33 cellular contexts compared by ENCODE assay signal in genomic region chr9:71863652-71864051, GRCh38. TPM values are rescaled to one million over a fixed set of nuclear protein-coding genes. Genes with fewer than 3 reads are reported as not detected.
DNase-seq lines count a peak whose midpoint lies in the region; ATAC-seq, FAIRE-seq and TF ChIP-seq lines count a peak whose summit lies in the region.
"Had no signal": no experiment of that assay in that cellular context is flagged by ENCODE, and none has a peak within 500 bp of the region (broad histone marks: within the 10 kb centered on the region; RNA-seq: fewer than 3 reads in every experiment).

No MANE protein-coding gene starts in this region.

- no peak overlapping the region for H3K4me3 Mint-ChIP-seq in progenitor cell of endocrine pancreas (ENCODE audit: low read depth)
- H3K4me3 Mint-ChIP-seq: activated CD4-positive, alpha-beta memory T cell treated with anti-CD3 and anti-CD28 coated beads, Interleukin-2, amount 10 ng/mL, durations not matched to agents 7 days and 5 days; CD4-positive, alpha-beta memory T cell; endodermal cell; neural crest cell; stimulated activated naive CD8-positive, alpha-beta T cell treated with anti-CD3 and anti-CD28 coated beads, Interleukin-15, amount 100 ng/mL, for 72 hours had no signal

- peak overlapping the region; percentile 37 for H3K27ac Mint-ChIP-seq in progenitor cell of endocrine pancreas
- H3K27ac Mint-ChIP-seq: activated CD4-positive, alpha-beta memory T cell treated with anti-CD3 and anti-CD28 coated beads, Interleukin-2, amount 10 ng/mL, durations not matched to agents 7 days and 5 days; CD4-positive, alpha-beta memory T cell; endodermal cell; stimulated activated naive CD8-positive, alpha-beta T cell treated with anti-CD3 and anti-CD28 coated beads, Interleukin-15, amount 100 ng/mL, for 72 hours had no signal

- peak; percentile 13 for FAIRE-seq in GM12891 (lab: Jason Lieb, UNC)
- FAIRE-seq: bronchial epithelial cell, GM12878, pancreas had no signal

- DNase-seq in GM12891 (ENCODE audit: insufficient read length, low spot score): no peak
- DNase-seq in amniotic epithelial cell (ENCODE audit: low read depth): peak; percentile 68
- peak; percentile 9 for DNase-seq in fibroblast of peridontal ligament (ENCODE audit: extremely low read depth)
- no peak for DNase-seq in progenitor cell of endocrine pancreas (ENCODE audit: low spot score, unreplicated experiment)
- DNase-seq in dorsolateral prefrontal cortex: no peak
- DNase-seq in BE2C: no peak
- no peak for DNase-seq in left colon
- DNase-seq in stimulated activated CD4-positive, alpha-beta T cell treated with anti-CD3 and anti-CD28 coated beads, Interleukin-12 subunit alpha, Interleukin-12 subunit beta, amount 100 ng/mL, for 4 hours: no peak
- DNase-seq: activated CD4-positive, alpha-beta memory T cell treated with anti-CD3 and anti-CD28 coated beads, Interleukin-2, amount 10 ng/mL, durations not matched to agents 7 days and 5 days; activated CD8-positive, alpha-beta memory T cell treated with anti-CD3 and anti-CD28 coated beads, Interleukin-2, amount 50 U/mL, for 4 hours; activated naive CD4-positive, alpha-beta T cell treated with Interleukin-2 at 50 U/mL for 16 hours; CD4-positive, alpha-beta memory T cell; endodermal cell; HCEC 1CT; hippocampal formation; Kasumi-1; left cardiac atrium; mesendoderm; NCI-H1436; NCI-H2081 treated with DMSO at 0.1 percent for 48 hours; NCI-H446; NCI-H748 treated with DMSO at 0.1 percent for 48 hours; pancreas; SHP77 treated with DMSO at 0.1 percent for 48 hours; stimulated activated CD4-positive, alpha-beta T cell treated with anti-CD3 and anti-CD28 coated beads, Interleukin-2, amount 100 ng/mL, for 48 hours; stimulated activated naive CD8-positive, alpha-beta T cell treated with anti-CD3 and anti-CD28 coated beads, Interleukin-15, amount 100 ng/mL, for 72 hours; T-helper 2 cell had no signal

- no peaks in the 10 kb centered on the region for H3K27me3 ChIP-seq in dorsolateral prefrontal cortex
- no peaks in the 10 kb centered on the region for H3K27me3 ChIP-seq in BE2C
- H3K27me3 ChIP-seq: pancreas had no signal

- no peaks in the 10 kb centered on the region; the same call in none of the 2 replicates for H3K36me3 ChIP-seq in BE2C
- H3K36me3 ChIP-seq: thoracic aorta had no signal

- H3K4me1 Mint-ChIP-seq in progenitor cell of endocrine pancreas (ENCODE audit: low read depth): peaks cover 7% of the 10 kb centered on the region
- H3K4me1 Mint-ChIP-seq: CD4-positive, alpha-beta memory T cell had no signal

- no peaks in the 10 kb centered on the region for H3K9me3 ChIP-seq in BE2C
- H3K9me3 ChIP-seq: pancreas had no signal

- H3K4me3 ChIP-seq in dorsolateral prefrontal cortex: no peak overlapping the region
- H3K4me3 ChIP-seq in BE2C (ENCODE audit: low read depth, low read length): no peak overlapping the region
- H3K4me3 ChIP-seq: coronary artery, GM12878, pancreas, thoracic aorta had no signal

- intact Hi-C loops in dorsolateral prefrontal cortex (cut with DNase I): no loop called here
- intact Hi-C loops in left colon (cut with DNase I, micrococcal nuclease): no loop called here

- peak overlapping the region in 18 of 59 donors; percentile 0 to 57 (median 25) for H3K27ac ChIP-seq in dorsolateral prefrontal cortex
- H3K27ac ChIP-seq: coronary artery, pancreas, thoracic aorta had no signal

- no peak for TF ChIP-seq POLR2A in GM12891 (IDR thresholded peaks at IDR 0.05; ENCODE audit: low read depth, low read length)

- TF ChIP-seq CTCF in progenitor cell of endocrine pancreas (IDR thresholded peaks at IDR 0.05; ENCODE audit: unreplicated experiment) (no peak), dorsolateral prefrontal cortex (IDR thresholded peaks at IDR 0.05 in 54 of 56, conservative IDR thresholded peaks at IDR 0.05 in 2 of 56; ENCODE audit: low read depth in 1 of 56, partially characterized antibody in 56 of 56) (no peak), BE2C (IDR thresholded peaks at IDR 0.05; ENCODE audit: low read depth, low read length) (no peak)

- peaks cover 18% of the 10 kb centered on the region for H3K9me3 Mint-ChIP-seq in progenitor cell of endocrine pancreas (ENCODE audit: low read depth)

- ATAC-seq in left colon: no peak
- ATAC-seq: GM12878; Panc1; pancreas; stimulated activated naive CD8-positive, alpha-beta T cell treated with anti-CD3 and anti-CD28 coated beads, Interleukin-15, amount 100 ng/mL, for 72 hours had no signal

- H3K27me3 Mint-ChIP-seq in progenitor cell of endocrine pancreas: no peaks in the 10 kb centered on the region
- H3K27me3 Mint-ChIP-seq: activated CD4-positive, alpha-beta memory T cell treated with anti-CD3 and anti-CD28 coated beads, Interleukin-2, amount 10 ng/mL, durations not matched to agents 7 days and 5 days; CD4-positive, alpha-beta memory T cell; stimulated activated naive CD8-positive, alpha-beta T cell treated with anti-CD3 and anti-CD28 coated beads, Interleukin-15, amount 100 ng/mL, for 72 hours had no signal

- H3K4me1 ChIP-seq in BE2C: no peaks in the 10 kb centered on the region
- H3K4me1 ChIP-seq: pancreas had no signal

- peaks cover 43% of the 10 kb centered on the region for H3K36me3 Mint-ChIP-seq in progenitor cell of endocrine pancreas (ENCODE audit: insufficient read depth)

TF ChIP-seq in GM12891, 5 proteins besides CTCF, POLR2A, EP300 and RAD21:
- no peak for TF ChIP-seq PAX5 (IDR thresholded peaks at IDR 0.05; ENCODE audit: insufficient read depth, low read length, severe bottlenecking)
- no peak for TF ChIP-seq POLR2AphosphoS5 (IDR thresholded peaks at IDR 0.05; ENCODE audit: low read depth, low read length)
- no peak for TF ChIP-seq TAF1 (IDR thresholded peaks at IDR 0.05; ENCODE audit: low read depth, low read length)
- no peak for TF ChIP-seq POU2F2 (IDR thresholded peaks at IDR 0.05; ENCODE audit: low read depth, low read length)
- no peak for TF ChIP-seq SPI1 (IDR thresholded peaks at IDR 0.05; ENCODE audit: low read depth, low read length)

RNA-seq across cellular contexts. Expression of gene ABHD17B, which starts 47.3 kb away (rescaled TPM):
- 7.0 TPM for polyA plus RNA-seq in GM12891 (2012; ENCODE audit: low read depth, missing spikeins)
- total RNA-seq in progenitor cell of endocrine pancreas: 38.3 TPM in 2 replicates
- 100 to 1,000 TPM in 1 of 120 experiments, 10 to 100 TPM in 119; 26.3 to 101 (median 46.1) TPM for total RNA-seq in dorsolateral prefrontal cortex
- polyA plus RNA-seq in BE2C (2012; ENCODE audit: insufficient read depth, insufficient read length, low read depth): 11.3 TPM
- total RNA-seq in left colon: 10 to 100 TPM; 28.1 to 33.2 TPM

RNA-seq across cellular contexts. Expression of gene C9orf85, which starts 47.8 kb away (rescaled TPM):
- polyA plus RNA-seq in GM12891 (2012; ENCODE audit: low read depth, missing spikeins): 8.4 TPM
- total RNA-seq in progenitor cell of endocrine pancreas (12.3 and 16.1 TPM in 2 replicates), dorsolateral prefrontal cortex (10 to 100 TPM in 113 of 120 experiments, 1 to 10 TPM in 7; 8.0 to 26.8 (median 14.8) TPM), left colon (10 to 100 TPM; 13.5 to 16.9 TPM)
- polyA plus RNA-seq in BE2C (2012; ENCODE audit: insufficient read depth, insufficient read length, low read depth): 4.5 TPM

Comparison
In these comparisons a context has a peak if more than half of its experiments do, and no peak if none do; other contexts are left out.
1. DNase-seq: peak in amniotic epithelial cell (single experiment) and fibroblast of peridontal ligament (single experiment); none in GM12891 (single experiment), progenitor cell of endocrine pancreas (single experiment), dorsolateral prefrontal cortex (0 of 10), BE2C (single experiment), left colon (0 of 2) and stimulated activated CD4-positive, alpha-beta T cell treated with anti-CD3 and anti-CD28 coated beads, Interleukin-12 subunit alpha, Interleukin-12 subunit beta, amount 100 ng/mL, for 4 hours (single experiment).